In the genomic region with DNA sequence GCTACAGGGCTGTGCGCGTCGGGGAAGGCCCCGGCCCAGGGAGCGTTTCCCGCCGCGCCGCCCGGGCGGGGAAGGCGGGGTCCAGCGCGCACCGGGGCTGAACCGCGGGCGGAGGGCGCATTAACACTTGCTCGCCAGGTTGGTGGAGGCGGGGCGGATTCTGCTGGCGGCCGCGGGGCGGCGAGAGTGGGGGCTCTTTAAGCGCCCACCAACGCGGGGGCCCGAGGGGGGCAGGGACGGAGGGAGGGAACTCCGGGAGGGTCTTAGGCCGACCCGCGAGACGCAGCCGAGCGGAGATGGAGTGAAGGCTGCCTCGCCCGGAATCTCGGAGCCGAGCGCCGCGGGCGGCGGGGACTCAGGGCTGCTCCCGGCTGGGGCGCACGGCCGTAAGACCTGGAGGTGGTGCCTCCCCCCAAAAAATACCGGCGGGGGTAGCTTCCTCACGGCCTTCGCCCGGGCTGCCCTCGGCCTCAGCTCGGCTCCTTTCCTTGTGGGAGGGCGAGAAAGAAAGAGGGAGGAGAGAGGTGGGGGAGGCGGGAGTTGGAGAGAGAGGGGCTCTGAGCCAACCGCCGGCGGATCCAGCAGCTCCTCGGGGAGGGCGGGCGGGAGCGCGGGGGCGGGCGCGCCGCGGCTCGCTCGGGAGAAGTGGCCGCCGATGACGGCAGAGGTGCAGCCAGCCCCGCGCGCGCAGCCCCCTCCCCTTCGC, we compare ENCODE assay signal across 1 cellular context.
A peak's percentile ranks its signal among the peaks of the same experiment; 100 is the strongest.
TF ChIP-seq lines count a peak whose summit lies in the region.

No MANE protein-coding gene starts in this region.

TF ChIP-seq in HEK293, 187 proteins besides CTCF, POLR2A, EP300 and RAD21 (continued from another document and continues in another):
- no peak for TF ChIP-seq ZNF26 (tag by site-specific recombination; IDR thresholded peaks at IDR 0.05)
- TF ChIP-seq ZNF23 (tag by site-specific recombination; IDR thresholded peaks at IDR 0.05; ENCODE audit: borderline replicate concordance), result no peak
- TF ChIP-seq ZNF518A (tag by site-specific recombination; conservative IDR thresholded peaks at IDR 0.05; ENCODE audit: low read depth), result no peak
- TF ChIP-seq, protein P1, sequence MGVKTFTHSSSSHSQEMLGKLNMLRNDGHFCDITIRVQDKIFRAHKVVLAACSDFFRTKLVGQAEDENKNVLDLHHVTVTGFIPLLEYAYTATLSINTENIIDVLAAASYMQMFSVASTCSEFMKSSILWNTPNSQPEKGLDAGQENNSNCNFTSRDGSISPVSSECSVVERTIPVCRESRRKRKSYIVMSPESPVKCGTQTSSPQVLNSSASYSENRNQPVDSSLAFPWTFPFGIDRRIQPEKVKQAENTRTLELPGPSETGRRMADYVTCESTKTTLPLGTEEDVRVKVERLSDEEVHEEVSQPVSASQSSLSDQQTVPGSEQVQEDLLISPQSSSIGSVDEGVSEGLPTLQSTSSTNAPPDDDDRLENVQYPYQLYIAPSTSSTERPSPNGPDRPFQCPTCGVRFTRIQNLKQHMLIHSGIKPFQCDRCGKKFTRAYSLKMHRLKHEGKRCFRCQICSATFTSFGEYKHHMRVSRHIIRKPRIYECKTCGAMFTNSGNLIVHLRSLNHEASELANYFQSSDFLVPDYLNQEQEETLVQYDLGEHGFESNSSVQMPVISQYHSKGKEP (tag by site-specific recombination; IDR thresholded peaks at IDR 0.05), result no peak
- no peak for TF ChIP-seq ZNF274 (IDR thresholded peaks at IDR 0.05; ENCODE audit: low read length)
- TF ChIP-seq ZNF274 (tag by site-specific recombination; IDR thresholded peaks at IDR 0.05; ENCODE audit: borderline replicate concordance), result no peak
- no peak for TF ChIP-seq ZNF302 (tag by site-specific recombination; IDR thresholded peaks at IDR 0.05; ENCODE audit: low read depth)
- no peak for TF ChIP-seq ZNF433 (tag by site-specific recombination; IDR thresholded peaks at IDR 0.05; ENCODE audit: low read depth)
- TF ChIP-seq ZNF548 (tag by site-specific recombination; IDR thresholded peaks at IDR 0.05), result no peak
- TF ChIP-seq GLIS1 (tag by site-specific recombination; IDR thresholded peaks at IDR 0.05), result peak; percentile 65
- TF ChIP-seq ZBTB6 (tag by site-specific recombination; IDR thresholded peaks at IDR 0.05), result no peak
- TF ChIP-seq, protein P2, sequence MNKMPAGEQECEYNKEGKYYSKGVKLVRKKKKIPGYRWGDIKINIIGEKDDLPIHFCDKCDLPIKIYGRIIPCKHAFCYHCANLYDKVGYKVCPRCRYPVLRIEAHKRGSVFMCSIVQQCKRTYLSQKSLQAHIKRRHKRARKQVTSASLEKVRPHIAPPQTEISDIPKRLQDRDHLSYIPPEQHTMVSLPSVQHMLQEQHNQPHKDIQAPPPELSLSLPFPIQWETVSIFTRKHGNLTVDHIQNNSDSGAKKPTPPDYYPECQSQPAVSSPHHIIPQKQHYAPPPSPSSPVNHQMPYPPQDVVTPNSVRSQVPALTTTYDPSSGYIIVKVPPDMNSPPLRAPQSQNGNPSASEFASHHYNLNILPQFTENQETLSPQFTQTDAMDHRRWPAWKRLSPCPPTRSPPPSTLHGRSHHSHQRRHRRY (tag by site-specific recombination; IDR thresholded peaks at IDR 0.05), result no peak
- peak; percentile 98 for TF ChIP-seq ZNF398 (tag by site-specific recombination; IDR thresholded peaks at IDR 0.05)
- no peak for TF ChIP-seq ZBTB17 (tag by site-specific recombination; IDR thresholded peaks at IDR 0.05)
- peak; percentile 90 for TF ChIP-seq GLIS2 (tag by site-specific recombination; IDR thresholded peaks at IDR 0.05)
- TF ChIP-seq, protein P3, sequence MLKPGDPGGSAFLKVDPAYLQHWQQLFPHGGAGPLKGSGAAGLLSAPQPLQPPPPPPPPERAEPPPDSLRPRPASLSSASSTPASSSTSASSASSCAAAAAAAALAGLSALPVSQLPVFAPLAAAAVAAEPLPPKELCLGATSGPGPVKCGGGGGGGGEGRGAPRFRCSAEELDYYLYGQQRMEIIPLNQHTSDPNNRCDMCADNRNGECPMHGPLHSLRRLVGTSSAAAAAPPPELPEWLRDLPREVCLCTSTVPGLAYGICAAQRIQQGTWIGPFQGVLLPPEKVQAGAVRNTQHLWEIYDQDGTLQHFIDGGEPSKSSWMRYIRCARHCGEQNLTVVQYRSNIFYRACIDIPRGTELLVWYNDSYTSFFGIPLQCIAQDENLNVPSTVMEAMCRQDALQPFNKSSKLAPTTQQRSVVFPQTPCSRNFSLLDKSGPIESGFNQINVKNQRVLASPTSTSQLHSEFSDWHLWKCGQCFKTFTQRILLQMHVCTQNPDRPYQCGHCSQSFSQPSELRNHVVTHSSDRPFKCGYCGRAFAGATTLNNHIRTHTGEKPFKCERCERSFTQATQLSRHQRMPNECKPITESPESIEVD (tag by site-specific recombination; IDR thresholded peaks at IDR 0.05), result no peak
- peak; percentile 89 for TF ChIP-seq ZBTB20 (tag by site-specific recombination; IDR thresholded peaks at IDR 0.05)
- TF ChIP-seq YY1 (tag by site-specific recombination; IDR thresholded peaks at IDR 0.05), result no peak
- no peak for TF ChIP-seq IKZF3 (tag by site-specific recombination; IDR thresholded peaks at IDR 0.05)
- no peak for TF ChIP-seq ZNF394 (tag by site-specific recombination; IDR thresholded peaks at IDR 0.05; ENCODE audit: borderline replicate concordance)
- TF ChIP-seq ZNF560 (tag by site-specific recombination; IDR thresholded peaks at IDR 0.05; ENCODE audit: borderline replicate concordance), result no peak
- no peak for TF ChIP-seq ZNF776 (tag by site-specific recombination; IDR thresholded peaks at IDR 0.05; ENCODE audit: borderline replicate concordance)
- TF ChIP-seq BCL6B (tag by site-specific recombination; IDR thresholded peaks at IDR 0.05), result no peak
- no peak for TF ChIP-seq ZNF747 (tag by site-specific recombination; IDR thresholded peaks at IDR 0.05)
- peak; percentile 74 for TF ChIP-seq ZNF692 (tag by site-specific recombination; IDR thresholded peaks at IDR 0.05)
- no peak for TF ChIP-seq ZNF514 (tag by site-specific recombination; IDR thresholded peaks at IDR 0.05)
- no peak for TF ChIP-seq YY2 (tag by site-specific recombination; IDR thresholded peaks at IDR 0.05)
- no peak for TF ChIP-seq ZNF37A (tag by site-specific recombination; IDR thresholded peaks at IDR 0.05)
- no peak for TF ChIP-seq ZNF629 (tag by site-specific recombination; IDR thresholded peaks at IDR 0.05)
- no peak for TF ChIP-seq ZNF184 (tag by site-specific recombination; IDR thresholded peaks at IDR 0.05)
- TF ChIP-seq, protein P4, sequence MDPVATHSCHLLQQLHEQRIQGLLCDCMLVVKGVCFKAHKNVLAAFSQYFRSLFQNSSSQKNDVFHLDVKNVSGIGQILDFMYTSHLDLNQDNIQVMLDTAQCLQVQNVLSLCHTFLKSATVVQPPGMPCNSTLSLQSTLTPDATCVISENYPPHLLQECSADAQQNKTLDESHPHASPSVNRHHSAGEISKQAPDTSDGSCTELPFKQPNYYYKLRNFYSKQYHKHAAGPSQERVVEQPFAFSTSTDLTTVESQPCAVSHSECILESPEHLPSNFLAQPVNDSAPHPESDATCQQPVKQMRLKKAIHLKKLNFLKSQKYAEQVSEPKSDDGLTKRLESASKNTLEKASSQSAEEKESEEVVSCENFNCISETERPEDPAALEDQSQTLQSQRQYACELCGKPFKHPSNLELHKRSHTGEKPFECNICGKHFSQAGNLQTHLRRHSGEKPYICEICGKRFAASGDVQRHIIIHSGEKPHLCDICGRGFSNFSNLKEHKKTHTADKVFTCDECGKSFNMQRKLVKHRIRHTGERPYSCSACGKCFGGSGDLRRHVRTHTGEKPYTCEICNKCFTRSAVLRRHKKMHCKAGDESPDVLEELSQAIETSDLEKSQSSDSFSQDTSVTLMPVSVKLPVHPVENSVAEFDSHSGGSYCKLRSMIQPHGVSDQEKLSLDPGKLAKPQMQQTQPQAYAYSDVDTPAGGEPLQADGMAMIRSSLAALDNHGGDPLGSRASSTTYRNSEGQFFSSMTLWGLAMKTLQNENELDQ (tag by site-specific recombination; IDR thresholded peaks at IDR 0.05; ENCODE audit: low read depth), result no peak
